Comparison of ENCODE assay signal across 8 cellular contexts in genomic region chr1:43414634-43415223, GRCh38. TPM values are rescaled to one million over a fixed set of nuclear protein-coding genes. Genes with fewer than 3 reads are reported as not detected.
DNase-seq lines count a peak whose midpoint lies in the region; ATAC-seq and TF ChIP-seq lines count a peak whose summit lies in the region.

No MANE protein-coding gene starts in this region.

- ATAC-seq in heart left ventricle (peak; percentile 77 to 86 (median 78)), HG02798 (IDR thresholded peaks at IDR 0.05; ENCODE audit: poor library complexity, unreplicated experiment) (no peak), HG03460 (IDR thresholded peaks at IDR 0.05; ENCODE audit: unreplicated experiment) (no peak)

- peak; percentile 33 for DNase-seq in DMS 273 treated with DMSO at 0.1 percent for 48 hours (lab: John Stamatoyannopoulos, UW)
- peak; percentile 59 for DNase-seq in LoVo (ENCODE audit: low spot score)
- DNase-seq in SK-N-DZ (ENCODE audit: low spot score): peak; percentile 61
- DNase-seq in activated naive CD4-positive, alpha-beta T cell (lab: John Stamatoyannopoulos, UW): peak in 3 of 4 experiments; percentile 13 to 50 (median 39)
- DNase-seq in heart left ventricle: peak in 2 of 5 donors; percentile 36 to 44
- no peak for DNase-seq in sigmoid colon

- no peak for TF ChIP-seq POLR2A in heart left ventricle (IDR thresholded peaks at IDR 0.05)
- no peak for TF ChIP-seq POLR2A in sigmoid colon (IDR thresholded peaks at IDR 0.05)

- H3K4me1 ChIP-seq in heart left ventricle (peaks cover 0 to 7% (median 0%) of the 10 kb centered on the region in 12 donors), sigmoid colon (no peaks in the 10 kb centered on the region)

- intact Hi-C loops in heart left ventricle (cut with DNase I): loop anchor here in 8 of 10 donors (1.0 to 5.0 kb wide), 6 partner anchors 176 to 188 kb away; no protein-coding TSS in a partner anchor
- intact Hi-C loops in sigmoid colon (cut with DNase I): loop anchor here (1.0 kb wide), 1 partner anchor 187 kb away; no protein-coding TSS in a partner anchor

- H3K9me3 ChIP-seq in heart left ventricle (no peaks in the 10 kb centered on the region), sigmoid colon (no peaks in the 10 kb centered on the region)

- H3K4me3 ChIP-seq in heart left ventricle: no peak overlapping the region
- no peak overlapping the region for H3K4me3 ChIP-seq in sigmoid colon

- H3K27me3 ChIP-seq in heart left ventricle (no peaks in the 10 kb centered on the region), sigmoid colon (no peaks in the 10 kb centered on the region)

- TF ChIP-seq EP300 in sigmoid colon (IDR thresholded peaks at IDR 0.05): no peak

- H3K36me3 ChIP-seq in heart left ventricle: peaks cover 0 to 73% (median 56%) of the 10 kb centered on the region in 9 donors
- H3K36me3 ChIP-seq in sigmoid colon: peaks cover 24 to 65% (median 41%) of the 10 kb centered on the region in 4 donors

- TF ChIP-seq CTCF in heart left ventricle (IDR thresholded peaks at IDR 0.05): peak; percentile 52 to 74 (median 64)
- TF ChIP-seq CTCF in sigmoid colon (IDR thresholded peaks at IDR 0.05): peak; percentile 40 to 56 (median 44)

- H3K27ac ChIP-seq in heart left ventricle (no peak overlapping the region), sigmoid colon (no peak overlapping the region)

- WGBS in heart left ventricle, 4 donors: 73 to 81% (median 80%) methylated on average over 5 of the region's 5 CpGs
- 85 to 86% methylated on average over 5 of the region's 5 CpGs for WGBS in sigmoid colon, 2 donors

RNA-seq across cellular contexts. Expression of gene SZT2, which starts 25.0 kb away (rescaled TPM):
- 5.3 and 6.7 TPM in 2 replicates for polyA plus RNA-seq in SK-N-DZ (2014; cell fraction: cytosol; rRNA removed)
- 18.1 and 31.9 TPM in 2 replicates for polyA plus RNA-seq in SK-N-DZ (2014; cell fraction: nucleus; rRNA removed)
- total RNA-seq in heart left ventricle (10 to 100 TPM; 19.0 to 39.7 (median 24.4) TPM), sigmoid colon (10 to 100 TPM; 19.1 to 47.4 (median 25.2) TPM)
- polyA plus RNA-seq in heart left ventricle (10 to 100 TPM; 13.1 to 29.1 TPM), sigmoid colon (10 to 100 TPM in 1 of 3 donors, 1 to 10 TPM in 2; 4.6 to 39.2 (median 4.8) TPM)

RNA-seq across cellular contexts. Expression of gene MED8, which starts 25.1 kb away (rescaled TPM):
- polyA plus RNA-seq in SK-N-DZ (2014; cell fraction: cytosol; rRNA removed): 45.9 and 52.7 TPM in 2 replicates
- polyA plus RNA-seq in SK-N-DZ (2014; cell fraction: nucleus; rRNA removed): 36.1 and 38.8 TPM in 2 replicates
- total RNA-seq in heart left ventricle (10 to 100 TPM; 13.7 to 25.4 (median 16.9) TPM), sigmoid colon (10 to 100 TPM; 25.3 to 33.4 (median 29.6) TPM)
- polyA plus RNA-seq in heart left ventricle (10 to 100 TPM; 11.7 to 31.4 TPM), sigmoid colon (10 to 100 TPM; 34.2 to 43.9 (median 36.6) TPM)

RNA-seq across cellular contexts. Expression of gene HYI, which starts 39.0 kb away (rescaled TPM):
- polyA plus RNA-seq in SK-N-DZ (2014; cell fraction: cytosol; rRNA removed): 4.0 and 6.6 TPM in 2 replicates
- polyA plus RNA-seq in SK-N-DZ (2014; cell fraction: nucleus; rRNA removed): 7.3 and 7.8 TPM in 2 replicates
- total RNA-seq in heart left ventricle: 10 to 100 TPM; 13.9 to 30.3 (median 20.9) TPM
- polyA plus RNA-seq in heart left ventricle: 10 to 100 TPM in 1 of 2 donors, 1 to 10 TPM in 1; 8.1 to 33.0 TPM
- total RNA-seq in sigmoid colon: 100 to 1,000 TPM in 1 of 4 donors, 10 to 100 TPM in 3; 65.8 to 104 (median 78.7) TPM
- 10 to 100 TPM; 40.4 to 72.8 (median 55.9) TPM for polyA plus RNA-seq in sigmoid colon

RNA-seq across cellular contexts. Expression of gene ELOVL1, which starts 46.9 kb away (rescaled TPM):
- polyA plus RNA-seq in SK-N-DZ (2014; cell fraction: cytosol; rRNA removed): 24.1 and 28.3 TPM in 2 replicates
- polyA plus RNA-seq in SK-N-DZ (2014; cell fraction: nucleus; rRNA removed): 41.1 and 43.7 TPM in 2 replicates
- 10 to 100 TPM; 22.1 to 63.5 (median 33.6) TPM for total RNA-seq in heart left ventricle
- 10 to 100 TPM; 25.7 to 93.4 TPM for polyA plus RNA-seq in heart left ventricle
- 10 to 100 TPM; 26.8 to 39.6 (median 29.5) TPM for total RNA-seq in sigmoid colon
- 100 to 1,000 TPM in 1 of 3 donors, 10 to 100 TPM in 2; 43.2 to 155 (median 63.6) TPM for polyA plus RNA-seq in sigmoid colon

RNA-seq across cellular contexts. Expression of gene CDC20, which starts 55.9 kb away (rescaled TPM):
- polyA plus RNA-seq in SK-N-DZ (2014; cell fraction: cytosol; rRNA removed): 162 and 165 TPM in 2 replicates
- polyA plus RNA-seq in SK-N-DZ (2014; cell fraction: nucleus; rRNA removed): 94.2 and 103 TPM in 2 replicates
- total RNA-seq in heart left ventricle (10 to 100 TPM in 1 of 9 donors, 1 to 10 TPM in 5, under 1 TPM in 3; 0.45 to 16.9 (median 1.5) TPM), sigmoid colon (1 to 10 TPM in 2 of 4 donors, under 1 TPM in 2; 0.66 to 3.4 (median 1.2) TPM)
- polyA plus RNA-seq in heart left ventricle (under 1 TPM; 0.38 to 0.49 TPM), sigmoid colon (10 to 100 TPM; 11.4 to 65.7 (median 17.1) TPM)

Comparison
In these comparisons a context has a peak if more than half of its experiments do, and no peak if none do; other contexts are left out.
1. ATAC-seq: peak in heart left ventricle (4 of 4); none in HG02798 (single experiment) and HG03460 (single experiment).